ENCODE assay signal across 16 cellular contexts in the genomic region with DNA sequence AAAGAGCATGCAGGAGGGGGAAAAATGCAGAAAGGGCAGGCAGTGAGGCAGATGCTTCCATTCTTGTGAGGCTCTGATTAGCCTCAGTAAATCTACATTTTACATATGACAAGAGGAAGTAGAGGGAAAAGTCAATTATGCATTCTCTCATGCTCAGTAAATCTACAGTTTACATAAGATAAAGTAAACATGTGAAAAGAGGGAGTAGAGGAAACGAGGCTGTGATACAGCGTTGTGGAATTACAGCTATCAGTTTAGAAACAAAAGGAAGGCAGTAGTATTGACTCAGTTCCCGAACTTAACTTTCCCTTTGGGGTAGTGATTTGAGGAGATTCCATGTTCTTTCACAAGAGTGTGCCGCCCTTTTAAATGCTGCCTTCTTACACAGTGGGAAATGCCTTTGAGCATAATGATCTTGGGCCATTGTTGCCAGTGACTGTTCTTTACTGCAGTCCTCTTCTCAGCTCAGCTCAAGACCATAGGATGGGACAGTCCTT. TPM values are rescaled to one million over a fixed set of nuclear protein-coding genes. Genes with fewer than 3 reads are reported as not detected.
DNase-seq lines count a peak whose midpoint lies in the region; ATAC-seq and TF ChIP-seq lines count a peak whose summit lies in the region.
"Had no signal": no experiment of that assay in that cellular context is flagged by ENCODE, and none has a peak within 500 bp of the region (broad histone marks: within the 10 kb centered on the region; RNA-seq: fewer than 3 reads in every experiment).

No MANE protein-coding gene starts in this region.

- no peaks in the 10 kb centered on the region for H4K20me1 ChIP-seq in smooth muscle cell (ENCODE audit: low read depth)

- H3F3A ChIP-seq in smooth muscle cell (ENCODE audit: low read depth): peaks cover 3% of the 10 kb centered on the region

- no peak overlapping the region for H3K27ac Mint-ChIP-seq in MCF 10A (ENCODE audit: low read depth, unreplicated experiment)
- H3K27ac Mint-ChIP-seq: natural killer cell had no signal

- no peaks in the 10 kb centered on the region for H3K79me2 ChIP-seq in smooth muscle cell (ENCODE audit: low read depth)

- intact Hi-C loops in MCF 10A (cut with micrococcal nuclease): no loop called here
- intact Hi-C loops in breast epithelium (cut with DNase I; ENCODE audit: low total_unique reads): no loop called here

- no peak overlapping the region for H3K4me3 Mint-ChIP-seq in MCF 10A (ENCODE audit: unreplicated experiment)
- H3K4me3 Mint-ChIP-seq: natural killer cell had no signal

- H3K4me2 ChIP-seq in smooth muscle cell: peak overlapping the region; percentile 6

- no peaks in the 10 kb centered on the region for H3K9me3 ChIP-seq in breast epithelium
- no peaks in the 10 kb centered on the region for H3K9me3 ChIP-seq in smooth muscle cell (replicated peaks; ENCODE audit: low read depth)
- H3K9me3 ChIP-seq: gastroesophageal sphincter, upper lobe of right lung had no signal

- BruUV-seq in MCF 10A (replicated peaks; lab: Mats Ljungman, UMichigan): no TSS peak

- no peaks in the 10 kb centered on the region for H3K27me3 Mint-ChIP-seq in MCF 10A (ENCODE audit: insufficient read depth, unreplicated experiment)

- H3K9ac ChIP-seq in smooth muscle cell (ENCODE audit: low read depth): no peak overlapping the region

- DNase-seq in MCF 10A (ENCODE audit: unreplicated experiment): peak; percentile 27
- DNase-seq in breast epithelium (ENCODE audit: low spot score in 2 of 2): no peak
- peak; percentile 4 for DNase-seq in RWPE1 (ENCODE audit: low spot score)
- DNase-seq in fibroblast of peridontal ligament (ENCODE audit: extremely low read depth): peak; percentile 65
- no peak for DNase-seq in smooth muscle cell (lab: John Stamatoyannopoulos, UW; ENCODE audit: unreplicated experiment)
- DNase-seq in SHP77 treated with DMSO at 0.1 percent for 48 hours (lab: John Stamatoyannopoulos, UW): no peak
- DNase-seq: ACHN, cerebellar nuclear complex, GF-D8, natural killer cell, NCI-H1092 treated with DMSO at 0.1 percent for 48 hours, NCI-H524 treated with DMSO at 0.1 percent for 48 hours, upper lobe of right lung had no signal

- H3K36me3 ChIP-seq in breast epithelium (no peaks in the 10 kb centered on the region), smooth muscle cell (ENCODE audit: low read depth) (no peaks in the 10 kb centered on the region)
- H3K36me3 ChIP-seq: gastroesophageal sphincter, upper lobe of right lung had no signal

- peak overlapping the region; percentile 23 for H2AFZ ChIP-seq in smooth muscle cell (ENCODE audit: low read depth)

- H3K27me3 ChIP-seq in breast epithelium (no peaks in the 10 kb centered on the region), smooth muscle cell (ENCODE audit: low read depth) (no peaks in the 10 kb centered on the region)
- H3K27me3 ChIP-seq: gastroesophageal sphincter, upper lobe of right lung had no signal

- H3K4me1 ChIP-seq in breast epithelium (no peaks in the 10 kb centered on the region), smooth muscle cell (ENCODE audit: low read depth) (peaks cover 12% of the 10 kb centered on the region)
- H3K4me1 ChIP-seq: upper lobe of right lung had no signal

- 15% methylated on average over 4 of the region's 4 CpGs for WGBS in smooth muscle cell (ENCODE audit: low lambda C conversion rate)

- POLR2A ChIA-PET in MCF 10A (lab: Yijun Ruan, JAX) (no interaction called here), RWPE1 (lab: Yijun Ruan, JAX; ENCODE audit: low non-redundant PET) (no interaction called here)

- H3K27ac ChIP-seq in breast epithelium (no peak overlapping the region), RWPE1 (no peak overlapping the region), smooth muscle cell (ENCODE audit: low read depth) (no peak overlapping the region)
- H3K27ac ChIP-seq: gastroesophageal sphincter, upper lobe of right lung had no signal

- H3K4me3 ChIP-seq in breast epithelium: no peak overlapping the region
- no peak overlapping the region for H3K4me3 ChIP-seq in smooth muscle cell
- H3K4me3 ChIP-seq: gastroesophageal sphincter, upper lobe of right lung had no signal

- H3K9me3 Mint-ChIP-seq in MCF 10A (ENCODE audit: unreplicated experiment): no peaks in the 10 kb centered on the region

- no peaks in the 10 kb centered on the region for H3K36me3 Mint-ChIP-seq in MCF 10A (ENCODE audit: insufficient read depth, unreplicated experiment)
- H3K36me3 Mint-ChIP-seq: natural killer cell had no signal

- TF ChIP-seq CTCF in MCF 10A (IDR thresholded peaks at IDR 0.05; ENCODE audit: unreplicated experiment) (no peak), breast epithelium (IDR thresholded peaks at IDR 0.05) (no peak), RWPE1 (conservative IDR thresholded peaks at IDR 0.05; ENCODE audit: low read depth) (no peak), smooth muscle cell (IDR thresholded peaks at IDR 0.05; ENCODE audit: borderline replicate concordance, insufficient read depth, poor library complexity, severe bottlenecking) (no peak)

- peaks cover 13% of the 10 kb centered on the region for H3K4me1 Mint-ChIP-seq in MCF 10A (ENCODE audit: insufficient read depth, unreplicated experiment)
- H3K4me1 Mint-ChIP-seq: natural killer cell had no signal

- CTCF ChIA-PET in MCF 10A (lab: Yijun Ruan, JAX) (interaction anchor here (0.7 to 1.4 kb wide), 2 partner anchors 140 to 1207 kb away, joined by 3 read pairs; no protein-coding TSS in a partner anchor), RWPE1 (lab: Yijun Ruan, JAX) (no interaction called here)

- no peak for TF ChIP-seq POLR2A in breast epithelium (IDR thresholded peaks at IDR 0.05)

- no peak for ATAC-seq in GM18907 (IDR thresholded peaks at IDR 0.05; ENCODE audit: unreplicated experiment)
- no peak for ATAC-seq in HG03457 (IDR thresholded peaks at IDR 0.05; ENCODE audit: unreplicated experiment)
- ATAC-seq: gastroesophageal sphincter, natural killer cell, upper lobe of right lung had no signal

RNA-seq across cellular contexts. Expression of a gene that starts 39.3 kb away (rescaled TPM):
- not detected in 2 replicates for total RNA-seq in MCF 10A (2022)
- 1 to 10 TPM in 1 of 3 donors, not detected in 2; 2.5 TPM for total RNA-seq in breast epithelium
- total RNA-seq in smooth muscle cell: 0.13 and 0.40 TPM in 2 replicates
- 1.3 TPM in 1 of 2 replicates, not detected in the other for polyA plus RNA-seq in smooth muscle cell
- total RNA-seq: gastroesophageal sphincter, natural killer cell, upper lobe of right lung had no signal

Comparison
In these comparisons a context has a peak if more than half of its experiments do, and no peak if none do; other contexts are left out.
1. DNase-seq: peak in MCF 10A (single experiment), RWPE1 (single experiment) and fibroblast of peridontal ligament (single experiment); none in breast epithelium (0 of 2), smooth muscle cell (single experiment) and SHP77 treated with DMSO at 0.1 percent for 48 hours (single experiment).